In the genomic region with DNA sequence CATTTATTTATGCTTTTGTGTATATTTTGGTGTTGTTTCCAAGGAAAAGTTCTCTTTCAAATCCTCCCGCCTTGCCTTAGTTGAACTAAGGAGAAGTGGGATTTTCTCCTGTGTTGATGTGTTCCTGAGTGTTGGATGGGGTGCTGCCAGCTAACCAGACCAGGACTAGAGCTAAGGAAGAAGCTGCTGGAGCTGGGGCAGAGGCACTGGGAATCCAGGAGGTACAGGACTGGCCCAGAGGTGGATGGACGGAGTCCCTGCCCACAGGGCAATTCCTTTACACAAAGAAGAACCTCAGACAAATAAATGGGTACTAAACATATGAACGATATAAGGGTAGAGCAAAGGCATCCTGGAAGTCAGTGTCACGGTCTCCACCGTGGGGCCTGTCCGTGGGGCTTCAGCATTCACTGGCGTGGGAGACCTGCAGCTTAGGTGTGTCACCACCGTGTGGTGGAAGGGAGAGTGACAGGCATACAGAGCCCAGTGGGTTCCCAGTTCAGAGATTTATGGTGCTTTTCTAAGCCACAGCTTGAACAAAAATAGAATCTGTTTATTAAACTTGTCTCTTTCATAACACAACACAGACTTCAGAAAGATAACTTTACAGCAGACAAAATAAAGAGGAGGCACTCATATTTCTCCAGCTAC, we compare ENCODE assay signal across 8 cellular contexts.
DNase-seq lines count a peak whose midpoint lies in the region; ATAC-seq and TF ChIP-seq lines count a peak whose summit lies in the region.

No MANE protein-coding gene starts in this region.

- H3K4me3 ChIP-seq in fibroblast of villous mesenchyme (ENCODE audit: low read depth, low read length) (no peak overlapping the region), ovary (no peak overlapping the region)

- H3K4me1 ChIP-seq in ovary (ENCODE audit: insufficient read depth): peaks cover 2% of the 10 kb centered on the region

- no peaks in the 10 kb centered on the region for H3K36me3 ChIP-seq in ovary

- no peak for ATAC-seq in HG03135 (IDR thresholded peaks at IDR 0.05; ENCODE audit: unreplicated experiment)
- no peak for ATAC-seq in GM21423 (IDR thresholded peaks at IDR 0.05; ENCODE audit: unreplicated experiment)
- no peak for ATAC-seq in GM19467 (IDR thresholded peaks at IDR 0.05; ENCODE audit: unreplicated experiment)

- no peaks in the 10 kb centered on the region for H3K9me3 ChIP-seq in ovary

- intact Hi-C loops in ovary (cut with DNase I): no loop called here

- TF ChIP-seq CTCF in fibroblast of villous mesenchyme (IDR thresholded peaks at IDR 0.05; ENCODE audit: insufficient read depth, low read depth, low read length) (peak; percentile 61), ovary (IDR thresholded peaks at IDR 0.05) (peak; percentile 28 to 31 (median 31))

- TF ChIP-seq EP300 in ovary (IDR thresholded peaks at IDR 0.05): no peak

- H3K27ac ChIP-seq in ovary: no peak overlapping the region

- WGBS in ovary, 3 donors: 33 to 41% (median 34%) methylated on average over 8 of the region's 8 CpGs

- no peaks in the 10 kb centered on the region for H3K27me3 ChIP-seq in ovary

- no peak for TF ChIP-seq POLR2A in ovary (IDR thresholded peaks at IDR 0.05)

- peak; percentile 18 for DNase-seq in EL
- peak; percentile 4 to 21 for DNase-seq in Kasumi-1 (lab: John Stamatoyannopoulos, UW)
- peak; percentile 35 for DNase-seq in activated CD8-positive, alpha-beta memory T cell treated with anti-CD3 and anti-CD28 coated beads, Interleukin-2, amount 50 U/mL, for 4 hours
- DNase-seq in fibroblast of villous mesenchyme (ENCODE audit: low read depth): peak; percentile 52
- DNase-seq in ovary: peak; percentile 32 to 56 (median 35)
